In genomic region chr4:14879643-14880042, GRCh38 we compare ENCODE assay signal across 22 cellular contexts.
DNase-seq lines count a peak whose midpoint lies in the region; ATAC-seq and TF ChIP-seq lines count a peak whose summit lies in the region.
"Had no signal": no experiment of that assay in that cellular context is flagged by ENCODE, and none has a peak within 500 bp of the region (broad histone marks: within the 10 kb centered on the region; RNA-seq: fewer than 3 reads in every experiment).

No MANE protein-coding gene starts in this region.

- no peaks in the 10 kb centered on the region for H4K20me1 ChIP-seq in smooth muscle cell (ENCODE audit: low read depth)

- H2AFZ ChIP-seq in smooth muscle cell (ENCODE audit: low read depth): no peak overlapping the region

- no peak overlapping the region for H3K4me2 ChIP-seq in smooth muscle cell
- H3K4me2 ChIP-seq: SK-N-SH had no signal

- H3K27me3 ChIP-seq in smooth muscle cell (ENCODE audit: low read depth): no peaks in the 10 kb centered on the region
- H3K27me3 ChIP-seq: pancreas, sigmoid colon, stomach, uterus had no signal

- ATAC-seq in esophagus mucosa: peak; percentile 80
- ATAC-seq: natural killer cell treated with Interleukin-12 subunit alpha and Interleukin-12 subunit beta and Interleukin-15 and Interleukin-18, amount 100 ng/mL, for 72 hours had no signal

- peak; percentile 14 for DNase-seq in NCI-H1092 treated with DMSO at 0.1 percent for 48 hours (lab: John Stamatoyannopoulos, UW)
- DNase-seq in NCI-H1092 (lab: John Stamatoyannopoulos, UW): no peak
- peak; percentile 17 for DNase-seq in NCI-H774 (lab: John Stamatoyannopoulos, UW)
- DNase-seq in smooth muscle cell (lab: John Stamatoyannopoulos, UW; ENCODE audit: unreplicated experiment): no peak
- DNase-seq in NCI-H128 (lab: John Stamatoyannopoulos, UW; ENCODE audit: unreplicated experiment): no peak
- no peak for DNase-seq in Ammon's horn (ENCODE audit: low spot score)
- no peak for DNase-seq in NCI-H226
- DNase-seq: 8988T; cortex of kidney; foreskin fibroblast; GF-D8; hypothalamus; NCI-H1694; pancreas; sigmoid colon; SK-N-SH; stimulated activated CD4-positive, alpha-beta T cell treated with anti-CD3 and anti-CD28 coated beads, Interleukin-2, amount 100 ng/mL, for 24 hours; stomach; T-helper 9 cell; uterus had no signal

- H3K36me3 ChIP-seq in smooth muscle cell (ENCODE audit: low read depth): no peaks in the 10 kb centered on the region
- H3K36me3 ChIP-seq: pancreas, sigmoid colon, stomach, uterus had no signal

- peak overlapping the region; percentile 74 for H3K27ac ChIP-seq in smooth muscle cell (ENCODE audit: low read depth)
- H3K27ac ChIP-seq: pancreas, stomach, uterus had no signal

- TF ChIP-seq CTCF in smooth muscle cell (IDR thresholded peaks at IDR 0.05; ENCODE audit: borderline replicate concordance, insufficient read depth, poor library complexity, severe bottlenecking): no peak

- WGBS in smooth muscle cell (ENCODE audit: low lambda C conversion rate): 46% methylated on average over 7 of the region's 7 CpGs

- H3F3A ChIP-seq in smooth muscle cell (ENCODE audit: low read depth): no peaks in the 10 kb centered on the region

- H3K79me2 ChIP-seq in smooth muscle cell (ENCODE audit: low read depth): no peaks in the 10 kb centered on the region

- no peak overlapping the region for H3K4me3 ChIP-seq in smooth muscle cell
- H3K4me3 ChIP-seq: pancreas, sigmoid colon, stomach, uterus had no signal

- peaks cover 7% of the 10 kb centered on the region for H3K4me1 ChIP-seq in smooth muscle cell (ENCODE audit: low read depth)
- H3K4me1 ChIP-seq: pancreas, uterus had no signal

- H3K9me3 ChIP-seq in smooth muscle cell (replicated peaks; ENCODE audit: low read depth): no peaks in the 10 kb centered on the region
- H3K9me3 ChIP-seq: pancreas, sigmoid colon, SK-N-SH, stomach, uterus had no signal

- H3K9ac ChIP-seq in smooth muscle cell (ENCODE audit: low read depth): no peak overlapping the region
- H3K9ac ChIP-seq: SK-N-SH had no signal

Comparison
In these comparisons a context has a peak if more than half of its experiments do, and no peak if none do; other contexts are left out.
1. DNase-seq: peak in NCI-H1092 treated with DMSO at 0.1 percent for 48 hours (single experiment) and NCI-H774 (single experiment); none in NCI-H1092 (single experiment), smooth muscle cell (single experiment), NCI-H128 (single experiment), Ammon's horn (single experiment) and NCI-H226 (single experiment).